ENCODE assay signal across 2 cellular contexts in the genomic region with DNA sequence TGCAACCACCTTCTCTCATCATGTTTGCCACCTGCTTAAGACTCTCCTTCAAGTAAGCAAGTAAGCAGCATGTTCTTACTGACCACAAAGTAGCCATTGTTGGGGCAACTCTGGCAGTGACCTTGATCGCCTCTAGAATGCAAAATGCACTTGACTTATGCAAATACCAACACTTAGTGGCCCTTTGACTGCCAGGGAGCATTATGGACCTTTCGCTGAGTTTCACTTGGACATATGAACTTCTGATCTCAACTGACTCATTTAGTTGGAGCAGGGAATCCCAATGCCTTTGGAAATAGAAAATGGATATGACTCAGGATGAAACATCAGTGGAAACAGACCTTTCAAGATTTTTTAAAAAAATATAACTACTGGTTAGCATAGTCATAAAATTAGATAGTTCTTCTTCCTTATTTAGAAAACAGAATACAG.
TF ChIP-seq lines count a peak whose summit lies in the region.

No MANE protein-coding gene starts in this region.

TF ChIP-seq in SK-N-SH, 30 proteins besides CTCF, POLR2A, EP300 and RAD21 (continued from another document):
- TF ChIP-seq REST (IDR thresholded peaks at IDR 0.05; ENCODE audit: low read depth, low read length) (no peak), MEF2A (IDR thresholded peaks at IDR 0.05; ENCODE audit: borderline replicate concordance, low read depth) (no peak)

TF ChIP-seq in SK-N-SH treated with all-trans-retinoic acid at 6 μM for 48 hours, 23 proteins besides CTCF, POLR2A, EP300 and RAD21 (continued from another document):
- TF ChIP-seq RARB (CRISPR knock-in tag; IDR thresholded peaks at IDR 0.05) (no peak), ZFP30 (CRISPR knock-in tag; IDR thresholded peaks at IDR 0.05) (no peak), PPARA (CRISPR knock-in tag; IDR thresholded peaks at IDR 0.05; ENCODE audit: borderline replicate concordance) (no peak), BACH2 (CRISPR knock-in tag; IDR thresholded peaks at IDR 0.05; ENCODE audit: borderline replicate concordance) (no peak)
- TF ChIP-seq, protein P1, sequence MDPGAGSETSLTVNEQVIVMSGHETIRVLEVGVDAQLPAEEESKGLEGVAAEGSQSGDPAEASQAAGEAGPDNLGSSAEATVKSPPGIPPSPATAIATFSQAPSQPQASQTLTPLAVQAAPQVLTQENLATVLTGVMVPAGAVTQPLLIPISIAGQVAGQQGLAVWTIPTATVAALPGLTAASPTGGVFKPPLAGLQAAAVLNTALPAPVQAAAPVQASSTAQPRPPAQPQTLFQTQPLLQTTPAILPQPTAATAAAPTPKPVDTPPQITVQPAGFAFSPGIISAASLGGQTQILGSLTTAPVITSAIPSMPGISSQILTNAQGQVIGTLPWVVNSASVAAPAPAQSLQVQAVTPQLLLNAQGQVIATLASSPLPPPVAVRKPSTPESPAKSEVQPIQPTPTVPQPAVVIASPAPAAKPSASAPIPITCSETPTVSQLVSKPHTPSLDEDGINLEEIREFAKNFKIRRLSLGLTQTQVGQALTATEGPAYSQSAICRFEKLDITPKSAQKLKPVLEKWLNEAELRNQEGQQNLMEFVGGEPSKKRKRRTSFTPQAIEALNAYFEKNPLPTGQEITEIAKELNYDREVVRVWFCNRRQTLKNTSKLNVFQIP (CRISPR knock-in tag; IDR thresholded peaks at IDR 0.05; ENCODE audit: borderline replicate concordance, low read depth) = no peak
